In genomic region chr10:112565434-112566053, GRCh38 we compare ENCODE assay signal across 8 cellular contexts.
A peak's percentile ranks its signal among the peaks of the same experiment; 100 is the strongest.
DNase-seq lines count a peak whose midpoint lies in the region; ATAC-seq and TF ChIP-seq lines count a peak whose summit lies in the region.

No MANE protein-coding gene starts in this region.

- H3K9me3 ChIP-seq in Karpas-422 (ENCODE audit: low read length): no peaks in the 10 kb centered on the region
- H3K9me3 ChIP-seq in OCI-LY7 (ENCODE audit: low read length): no peaks in the 10 kb centered on the region
- no peaks in the 10 kb centered on the region for H3K9me3 ChIP-seq in lower lobe of right lung

- peak; percentile 78 for TF ChIP-seq CTCF in OCI-LY7 (conservative IDR thresholded peaks at IDR 0.05; ENCODE audit: low read length)
- peak; percentile 62 for TF ChIP-seq CTCF in lower lobe of right lung (IDR thresholded peaks at IDR 0.05)

- H3K4me1 ChIP-seq in Karpas-422 (ENCODE audit: low read length): peaks cover 9% of the 10 kb centered on the region
- no peaks in the 10 kb centered on the region for H3K4me1 ChIP-seq in OCI-LY7 (ENCODE audit: insufficient read depth, low read length, poor library complexity, severe bottlenecking)
- H3K4me1 ChIP-seq in lower lobe of right lung: no peaks in the 10 kb centered on the region

- CTCF ChIA-PET in OCI-LY7 (lab: Charles Lee; ENCODE audit: unreplicated experiment): no interaction called here

- H3K4me3 ChIP-seq in Karpas-422 (ENCODE audit: low read length) (no peak overlapping the region), OCI-LY7 (ENCODE audit: low read depth, low read length, poor library complexity, severe bottlenecking) (no peak overlapping the region), lower lobe of right lung (no peak overlapping the region)

- H3K4me2 ChIP-seq in Karpas-422 (ENCODE audit: low read depth, low read length, poor library complexity, severe bottlenecking): no peak overlapping the region
- H3K4me2 ChIP-seq in OCI-LY7 (ENCODE audit: low read length): no peak overlapping the region

- no peaks in the 10 kb centered on the region for H4K20me1 ChIP-seq in Karpas-422 (ENCODE audit: insufficient read depth, low read depth, low read length)
- no peaks in the 10 kb centered on the region for H4K20me1 ChIP-seq in OCI-LY7 (ENCODE audit: insufficient read depth, low read length)

- H3K79me2 ChIP-seq in Karpas-422 (ENCODE audit: low read length): no peaks in the 10 kb centered on the region
- H3K79me2 ChIP-seq in OCI-LY7 (ENCODE audit: insufficient read depth, low read depth, low read length): no peaks in the 10 kb centered on the region

- H3K27ac ChIP-seq in Karpas-422 (ENCODE audit: low read length): no peak overlapping the region
- H3K27ac ChIP-seq in OCI-LY7 (ENCODE audit: low read depth, low read length, poor library complexity, severe bottlenecking): no peak overlapping the region
- no peak overlapping the region for H3K27ac ChIP-seq in lower lobe of right lung

- H3K9ac ChIP-seq in Karpas-422 (ENCODE audit: low read length): no peak overlapping the region

- BruUV-seq in OCI-LY7 (replicated peaks; lab: Mats Ljungman, UMichigan): no TSS peak

- no peaks in the 10 kb centered on the region for H3K9me2 ChIP-seq in Karpas-422 (replicated peaks; ENCODE audit: insufficient read depth, low read length)
- H3K9me2 ChIP-seq in OCI-LY7 (ENCODE audit: insufficient read depth, low read length): no peaks in the 10 kb centered on the region

- H3K27me3 ChIP-seq in Karpas-422 (ENCODE audit: low read length) (no peaks in the 10 kb centered on the region), lower lobe of right lung (ENCODE audit: low read depth) (no peaks in the 10 kb centered on the region)

- POLR2A ChIA-PET in OCI-LY7 (lab: Charles Lee): interaction anchor here (0.6 to 0.9 kb wide), 2 partner anchors 14 to 116 kb away, joined by 3 to 4 read pairs; no protein-coding TSS in a partner anchor

- no peaks in the 10 kb centered on the region for H3K36me3 ChIP-seq in Karpas-422 (ENCODE audit: insufficient read depth, low read length)
- H3K36me3 ChIP-seq in OCI-LY7 (ENCODE audit: insufficient read depth, low read length): no peaks in the 10 kb centered on the region
- no peaks in the 10 kb centered on the region for H3K36me3 ChIP-seq in lower lobe of right lung

- intact Hi-C loops in OCI-LY7 (cut with micrococcal nuclease; ENCODE audit: unreplicated experiment): no loop called here
- intact Hi-C loops in lower lobe of right lung (cut with DNase I): no loop called here

- ATAC-seq in lower lobe of right lung: peak; percentile 67 to 70
- no peak for ATAC-seq in HG03095 (IDR thresholded peaks at IDR 0.05; ENCODE audit: unreplicated experiment)
- ATAC-seq in GM21825 (IDR thresholded peaks at IDR 0.05; ENCODE audit: unreplicated experiment): no peak

- DNase-seq in SIG-M5 treated with dmso at 0.1 percent for 504 hours (lab: John Stamatoyannopoulos, UW; ENCODE audit: unreplicated experiment) (peak; percentile 61), SIG-M5 (lab: John Stamatoyannopoulos, UW) (no peak), Karpas-422 (peak; percentile 87), OCI-LY7 (ENCODE audit: low spot score) (peak; percentile 32), dermis blood vessel endothelial cell (peak; percentile 84), lower lobe of right lung (no peak)

- H2AFZ ChIP-seq in Karpas-422 (ENCODE audit: low read length): no peak overlapping the region
- H2AFZ ChIP-seq in OCI-LY7 (ENCODE audit: low read length): no peak overlapping the region

Comparison
In these comparisons a context has a peak if more than half of its experiments do, and no peak if none do; other contexts are left out.
1. DNase-seq: peak in SIG-M5 treated with dmso at 0.1 percent for 504 hours (single experiment), Karpas-422 (single experiment), OCI-LY7 (single experiment) and dermis blood vessel endothelial cell (single experiment); none in SIG-M5 (single experiment) and lower lobe of right lung (single experiment).
2. ATAC-seq: peak in lower lobe of right lung (2 of 2); none in HG03095 (single experiment) and GM21825 (single experiment).